Comparison of ENCODE assay signal across 8 cellular contexts in genomic region chr1:31760422-31760900, GRCh38. TPM values are rescaled to one million over a fixed set of nuclear protein-coding genes. Genes with fewer than 3 reads are reported as not detected.
DNase-seq lines count a peak whose midpoint lies in the region; ATAC-seq and TF ChIP-seq lines count a peak whose summit lies in the region.

No MANE protein-coding gene starts in this region.

- H3K4me3 ChIP-seq in iPS-15b (ENCODE audit: low read depth, low read length) (peak overlapping the region; percentile 81), stomach (peak overlapping the region; percentile 50 to 59 (median 52))

- peaks cover 3% of the 10 kb centered on the region for H3K36me3 ChIP-seq in iPS-15b (ENCODE audit: control insufficient read depth, insufficient read depth, low read length)
- H3K36me3 ChIP-seq in stomach = no peaks in the 10 kb centered on the region

- no peaks in the 10 kb centered on the region for H3K9me3 Mint-ChIP-seq in activated T-helper 2 cell treated with anti-CD3 and anti-CD28 coated beads, Interferon-gamma antibody, Interleukin-2, Interleukin-4, amounts not matched to agents 10 μg/mL and 5 μg/mL and 100 μg/mL, durations not matched to agents 14 hours and 24 hours and 36 hours
- H3K9me3 Mint-ChIP-seq in activated T-helper 1 cell treated with anti-CD3 and anti-CD28 coated beads, Interleukin-12 subunit alpha, Interleukin-12 subunit beta, Interleukin-2, Interleukin-4 antibody, amounts not matched to agents 30 ng/mL and 10 ng/mL and 1 ng/mL, durations not matched to agents 14 hours and 24 hours and 36 hours = no peaks in the 10 kb centered on the region

- H3K9me3 ChIP-seq in iPS-15b (ENCODE audit: control insufficient read depth, insufficient read depth, low read length) (no peaks in the 10 kb centered on the region), stomach (no peaks in the 10 kb centered on the region)

- WGBS in stomach, 5 donors = 1 to 3% (median 1%) methylated on average over 18 to 36 of the region's 36 CpGs

- peak overlapping the region; percentile 76 for H3K9ac ChIP-seq in iPS-15b (ENCODE audit: low read depth, low read length)

- H3K27me3 Mint-ChIP-seq in activated T-helper 2 cell treated with anti-CD3 and anti-CD28 coated beads, Interferon-gamma antibody, Interleukin-2, Interleukin-4, amounts not matched to agents 10 μg/mL and 5 μg/mL and 100 μg/mL, durations not matched to agents 14 hours and 24 hours and 36 hours (ENCODE audit: low read depth) = peaks cover 45% of the 10 kb centered on the region
- peaks cover 47% of the 10 kb centered on the region for H3K27me3 Mint-ChIP-seq in activated T-helper 1 cell treated with anti-CD3 and anti-CD28 coated beads, Interleukin-12 subunit alpha, Interleukin-12 subunit beta, Interleukin-2, Interleukin-4 antibody, amounts not matched to agents 30 ng/mL and 10 ng/mL and 1 ng/mL, durations not matched to agents 14 hours and 24 hours and 36 hours (ENCODE audit: insufficient read depth)

- H3K4me1 ChIP-seq in iPS-15b (ENCODE audit: control insufficient read depth, insufficient read depth, low read length) (peaks cover 24% of the 10 kb centered on the region), stomach (peaks cover 33 to 49% (median 43%) of the 10 kb centered on the region in 4 donors)

- no peak for TF ChIP-seq POLR2A in stomach (IDR thresholded peaks at IDR 0.05)

- no peak for TF ChIP-seq CTCF in stomach (IDR thresholded peaks at IDR 0.05)

- peak overlapping the region in 3 of 5 donors; percentile 20 to 44 (median 25) for H3K27ac ChIP-seq in stomach

- H3K4me1 Mint-ChIP-seq in activated T-helper 2 cell treated with anti-CD3 and anti-CD28 coated beads, Interferon-gamma antibody, Interleukin-2, Interleukin-4, amounts not matched to agents 10 μg/mL and 5 μg/mL and 100 μg/mL, durations not matched to agents 14 hours and 24 hours and 36 hours (ENCODE audit: low read depth) = peaks cover 13% of the 10 kb centered on the region
- H3K4me1 Mint-ChIP-seq in activated T-helper 1 cell treated with anti-CD3 and anti-CD28 coated beads, Interleukin-12 subunit alpha, Interleukin-12 subunit beta, Interleukin-2, Interleukin-4 antibody, amounts not matched to agents 30 ng/mL and 10 ng/mL and 1 ng/mL, durations not matched to agents 14 hours and 24 hours and 36 hours (ENCODE audit: low read depth) = peaks cover 25% of the 10 kb centered on the region

- H3K27ac Mint-ChIP-seq in activated T-helper 2 cell treated with anti-CD3 and anti-CD28 coated beads, Interferon-gamma antibody, Interleukin-2, Interleukin-4, amounts not matched to agents 10 μg/mL and 5 μg/mL and 100 μg/mL, durations not matched to agents 14 hours and 24 hours and 36 hours = no peak overlapping the region
- H3K27ac Mint-ChIP-seq in activated T-helper 1 cell treated with anti-CD3 and anti-CD28 coated beads, Interleukin-12 subunit alpha, Interleukin-12 subunit beta, Interleukin-2, Interleukin-4 antibody, amounts not matched to agents 30 ng/mL and 10 ng/mL and 1 ng/mL, durations not matched to agents 14 hours and 24 hours and 36 hours = no peak overlapping the region

- H3K4me3 Mint-ChIP-seq in activated T-helper 2 cell treated with anti-CD3 and anti-CD28 coated beads, Interferon-gamma antibody, Interleukin-2, Interleukin-4, amounts not matched to agents 10 μg/mL and 5 μg/mL and 100 μg/mL, durations not matched to agents 14 hours and 24 hours and 36 hours (ENCODE audit: low read depth) = peak overlapping the region; percentile 17
- no peak overlapping the region for H3K4me3 Mint-ChIP-seq in activated T-helper 1 cell treated with anti-CD3 and anti-CD28 coated beads, Interleukin-12 subunit alpha, Interleukin-12 subunit beta, Interleukin-2, Interleukin-4 antibody, amounts not matched to agents 30 ng/mL and 10 ng/mL and 1 ng/mL, durations not matched to agents 14 hours and 24 hours and 36 hours

- H3K36me3 Mint-ChIP-seq in activated T-helper 2 cell treated with anti-CD3 and anti-CD28 coated beads, Interferon-gamma antibody, Interleukin-2, Interleukin-4, amounts not matched to agents 10 μg/mL and 5 μg/mL and 100 μg/mL, durations not matched to agents 14 hours and 24 hours and 36 hours (ENCODE audit: low read depth) = no peaks in the 10 kb centered on the region
- no peaks in the 10 kb centered on the region for H3K36me3 Mint-ChIP-seq in activated T-helper 1 cell treated with anti-CD3 and anti-CD28 coated beads, Interleukin-12 subunit alpha, Interleukin-12 subunit beta, Interleukin-2, Interleukin-4 antibody, amounts not matched to agents 30 ng/mL and 10 ng/mL and 1 ng/mL, durations not matched to agents 14 hours and 24 hours and 36 hours (ENCODE audit: low read depth)

- intact Hi-C loops in activated T-helper 2 cell treated with anti-CD3 and anti-CD28 coated beads, Interferon-gamma antibody, Interleukin-2, Interleukin-4, amounts not matched to agents 10 μg/mL and 5 μg/mL and 100 μg/mL, durations not matched to agents 14 hours and 24 hours and 36 hours (cut with micrococcal nuclease) = loop anchor here (10.0 kb wide), 1 partner anchor 116 kb away; the partner anchor contains the start of gene PEF1
- intact Hi-C loops in stomach (cut with DNase I; ENCODE audit: low total_unique reads) = no loop called here
- intact Hi-C loops in activated T-helper 1 cell treated with anti-CD3 and anti-CD28 coated beads, Interleukin-12 subunit alpha, Interleukin-12 subunit beta, Interleukin-2, Interleukin-4 antibody, amounts not matched to agents 30 ng/mL and 10 ng/mL and 1 ng/mL, durations not matched to agents 14 hours and 24 hours and 36 hours (cut with micrococcal nuclease) = loop anchor here (2.0 to 5.0 kb wide), 3 partner anchors 53 to 1018 kb away; no protein-coding TSS in a partner anchor

- peak; percentile 70 for DNase-seq in activated effector memory CD4-positive, alpha-beta T cell treated with anti-CD3 and anti-CD28 coated beads, Interleukin-2, amount 50 U/mL, for 16 hours
- DNase-seq in activated effector memory CD4-positive, alpha-beta T cell treated with Interleukin-2 at 50 U/mL for 16 hours = no peak
- DNase-seq in activated T-helper 2 cell treated with anti-CD3 and anti-CD28 coated beads, Interferon-gamma antibody, Interleukin-2, Interleukin-4, amounts not matched to agents 10 μg/mL and 5 μg/mL and 100 μg/mL, durations not matched to agents 14 hours and 24 hours and 36 hours (ENCODE audit: low spot score) = no peak
- DNase-seq in stomach = no peak
- DNase-seq in GDM1 (lab: John Stamatoyannopoulos, UW) = no peak
- no peak for DNase-seq in activated T-helper 1 cell treated with anti-CD3 and anti-CD28 coated beads, Interleukin-12 subunit alpha, Interleukin-12 subunit beta, Interleukin-2, Interleukin-4 antibody, amounts not matched to agents 30 ng/mL and 10 ng/mL and 1 ng/mL, durations not matched to agents 14 hours and 24 hours and 36 hours (ENCODE audit: low spot score)

- ATAC-seq in GM21360 (IDR thresholded peaks at IDR 0.05; ENCODE audit: unreplicated experiment) = no peak

- no peak for TF ChIP-seq EP300 in stomach (IDR thresholded peaks at IDR 0.05)

- H3K27me3 ChIP-seq in iPS-15b (ENCODE audit: control insufficient read depth, insufficient read depth, low read length) = peaks cover 15% of the 10 kb centered on the region
- H3K27me3 ChIP-seq in stomach = peaks cover 0 to 61% (median 32%) of the 10 kb centered on the region in 3 donors

RNA-seq across cellular contexts. Expression of gene ADGRB2, which starts 3.7 kb away (rescaled TPM):
- 5.4 and 6.0 TPM in 2 replicates for total RNA-seq in activated T-helper 2 cell treated with anti-CD3 and anti-CD28 coated beads, Interferon-gamma antibody, Interleukin-2, Interleukin-4, amounts not matched to agents 10 μg/mL and 5 μg/mL and 100 μg/mL, durations not matched to agents 14 hours and 24 hours and 36 hours
- 1 to 10 TPM in 4 of 5 donors, not detected in 1; 1.3 to 4.9 (median 2.8) TPM for total RNA-seq in stomach
- 1 to 10 TPM in 2 of 3 donors, under 1 TPM in 1; 0.61 to 1.9 (median 1.5) TPM for polyA plus RNA-seq in stomach
- 0.13 and 0.29 TPM in 2 replicates for total RNA-seq in activated T-helper 1 cell treated with anti-CD3 and anti-CD28 coated beads, Interleukin-12 subunit alpha, Interleukin-12 subunit beta, Interleukin-2, Interleukin-4 antibody, amounts not matched to agents 30 ng/mL and 10 ng/mL and 1 ng/mL, durations not matched to agents 14 hours and 24 hours and 36 hours

RNA-seq across cellular contexts. Expression of gene SPOCD1, which starts 55.4 kb away (rescaled TPM):
- total RNA-seq in activated T-helper 2 cell treated with anti-CD3 and anti-CD28 coated beads, Interferon-gamma antibody, Interleukin-2, Interleukin-4, amounts not matched to agents 10 μg/mL and 5 μg/mL and 100 μg/mL, durations not matched to agents 14 hours and 24 hours and 36 hours = 0.07 TPM in 1 of 2 replicates, not detected in the other
- 10 to 100 TPM in 1 of 5 donors, 1 to 10 TPM in 2, under 1 TPM in 1, not detected in 1; 0.55 to 11.1 (median 5.1) TPM for total RNA-seq in stomach
- 1 to 10 TPM in 2 of 3 donors, under 1 TPM in 1; 0.95 to 5.6 (median 3.1) TPM for polyA plus RNA-seq in stomach
- total RNA-seq in activated T-helper 1 cell treated with anti-CD3 and anti-CD28 coated beads, Interleukin-12 subunit alpha, Interleukin-12 subunit beta, Interleukin-2, Interleukin-4 antibody, amounts not matched to agents 30 ng/mL and 10 ng/mL and 1 ng/mL, durations not matched to agents 14 hours and 24 hours and 36 hours = not detected in 2 replicates

RNA-seq across cellular contexts. Expression of gene COL16A1, which starts 56.6 kb away (rescaled TPM):
- total RNA-seq in activated T-helper 2 cell treated with anti-CD3 and anti-CD28 coated beads, Interferon-gamma antibody, Interleukin-2, Interleukin-4, amounts not matched to agents 10 μg/mL and 5 μg/mL and 100 μg/mL, durations not matched to agents 14 hours and 24 hours and 36 hours = not detected in 2 replicates
- total RNA-seq in stomach = 100 to 1,000 TPM in 3 of 5 donors, 10 to 100 TPM in 2; 64.2 to 127 (median 118) TPM
- polyA plus RNA-seq in stomach = 10 to 100 TPM; 19.8 to 27.4 (median 24.7) TPM
- total RNA-seq in activated T-helper 1 cell treated with anti-CD3 and anti-CD28 coated beads, Interleukin-12 subunit alpha, Interleukin-12 subunit beta, Interleukin-2, Interleukin-4 antibody, amounts not matched to agents 30 ng/mL and 10 ng/mL and 1 ng/mL, durations not matched to agents 14 hours and 24 hours and 36 hours = not detected in 2 replicates

Comparison
In these comparisons a context has a peak if more than half of its experiments do, and no peak if none do; other contexts are left out.
1. RNA of gene COL16A1, which starts 56.6 kb away (total RNA-seq): 64.2 to 127 TPM in stomach; not detected in activated T-helper 1 cell treated with anti-CD3 and anti-CD28 coated beads, Interleukin-12 subunit alpha, Interleukin-12 subunit beta, Interleukin-2, Interleukin-4 antibody, amounts not matched to agents 30 ng/mL and 10 ng/mL and 1 ng/mL, durations not matched to agents 14 hours and 24 hours and 36 hours and not detected in activated T-helper 2 cell treated with anti-CD3 and anti-CD28 coated beads, Interferon-gamma antibody, Interleukin-2, Interleukin-4, amounts not matched to agents 10 μg/mL and 5 μg/mL and 100 μg/mL, durations not matched to agents 14 hours and 24 hours and 36 hours; every median in the first group is over 10 times any median in the second.